In the genomic region with DNA sequence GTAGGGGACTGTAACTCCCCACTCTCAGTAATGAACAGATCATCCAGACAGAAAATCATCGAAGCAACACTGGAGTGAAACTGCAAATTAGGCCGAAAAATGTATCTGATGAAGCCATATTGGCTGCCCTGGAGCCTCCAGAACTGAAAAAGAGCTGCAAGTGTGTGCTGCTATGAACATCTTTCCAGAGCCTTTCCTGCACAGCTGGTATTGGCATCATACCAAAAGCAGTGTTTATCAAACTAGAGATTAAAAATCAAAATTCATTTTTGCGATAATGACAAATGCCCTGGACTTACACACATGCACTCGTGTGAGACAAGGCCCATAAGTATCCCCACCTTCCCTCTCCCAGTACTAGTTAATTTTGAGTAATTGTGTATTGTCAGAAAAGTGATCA, we compare ENCODE assay signal across 31 cellular contexts.
"Had no signal": no experiment of that assay in that cellular context is flagged by ENCODE, and none has a peak within 500 bp of the region (broad histone marks: within the 10 kb centered on the region; RNA-seq: fewer than 3 reads in every experiment).

No MANE protein-coding gene starts in this region.

- H3K27ac ChIP-seq: brain microvascular endothelial cell, coronary artery, esophagus muscularis mucosa, gastroesophageal sphincter, heart right ventricle, hepatocyte, WERI-Rb-1 had no signal

- H3K4me1 ChIP-seq: esophagus muscularis mucosa, gastroesophageal sphincter, heart right ventricle had no signal

- H3K27me3 ChIP-seq: brain microvascular endothelial cell, esophagus muscularis mucosa, gastroesophageal sphincter, heart right ventricle, hepatocyte had no signal

- H3K27ac Mint-ChIP-seq: activated B cell treated with CpG ODN at 0.5 μM for 24 hours; activated CD8-positive, alpha-beta T cell treated with anti-CD3 and anti-CD28 coated beads for 36 hours; activated naive CD8-positive, alpha-beta T cell; activated T-helper 17 cell treated with anti-CD3 and anti-CD28 coated beads, Interleukin-2, amount 50 U/mL, for 72 hours; dendritic cell treated with granulocyte-macrophage colony-stimulating factor and Interleukin-4, amounts not matched to agents 40 ng/mL and 50 ng/mL, for 4 days; effector memory CD8-positive, alpha-beta T cell; T-helper 2 cell treated with Interferon-gamma antibody and Interleukin-4, amounts not matched to agents 5 μg/mL and 100 μg/mL, for 36 hours had no signal

- H2AFZ ChIP-seq: hepatocyte had no signal

- ATAC-seq: activated CD4-positive, CD25-positive, alpha-beta regulatory T cell treated with anti-CD3 and anti-CD28 coated beads, Interleukin-2, amount 50 U/mL, for 24 hours; activated CD8-positive, alpha-beta T cell treated with anti-CD3 and anti-CD28 coated beads for 36 hours; activated T-cell treated with anti-CD3 and anti-CD28 coated beads, Interleukin-2, amount 50 U/mL, for 4 hours; activated T-helper 17 cell treated with anti-CD3 and anti-CD28 coated beads, Interleukin-2, amount 50 U/mL, for 72 hours; effector memory CD8-positive, alpha-beta T cell; gastroesophageal sphincter; heart right ventricle had no signal

- H3K4me2 ChIP-seq: hepatocyte had no signal

- H3K4me1 Mint-ChIP-seq: activated B cell treated with CpG ODN at 0.5 μM for 24 hours; activated T-helper 17 cell treated with anti-CD3 and anti-CD28 coated beads, Interleukin-2, amount 50 U/mL, for 72 hours; central memory CD8-positive, alpha-beta T cell had no signal

- DNase-seq: activated B cell treated with CpG ODN at 0.5 μM for 24 hours; activated CD4-positive, alpha-beta T cell treated with anti-CD3 and anti-CD28 coated beads for 48 hours; activated CD4-positive, alpha-beta T cell treated with anti-CD3 and anti-CD28 coated beads, Interleukin-2, amount 50 U/mL, for 1 hour; activated CD4-positive, alpha-beta T cell treated with anti-CD3 and anti-CD28 coated beads, Interleukin-2, amount 50 U/mL, for 48 hours; activated CD8-positive, alpha-beta memory T cell treated with anti-CD3 and anti-CD28 coated beads for 24 hours; activated CD8-positive, alpha-beta T cell treated with anti-CD3 and anti-CD28 coated beads for 36 hours; activated effector memory CD4-positive, alpha-beta T cell treated with Interleukin-2 at 50 U/mL for 16 hours; activated gamma-delta T cell treated with Interleukin-2 at 50 U/mL for 16 hours; activated naive CD4-positive, alpha-beta T cell treated with anti-CD3 and anti-CD28 coated beads, Interleukin-2, amount 50 U/mL, for 16 hours; activated naive CD4-positive, alpha-beta T cell treated with Interleukin-2 at 50 U/mL for 16 hours; activated T-cell treated with anti-CD3 and anti-CD28 coated beads, Interleukin-2, amount 50 U/mL, for 4 hours; amniotic stem cell; anterior cingulate cortex; brain microvascular endothelial cell; effector CD4-positive, alpha-beta T cell; effector memory CD8-positive, alpha-beta T cell; erythroblast; foreskin melanocyte; heart right ventricle; T1000; WERI-Rb-1 had no signal

- H3K4me3 Mint-ChIP-seq: activated B cell treated with CpG ODN at 0.5 μM for 24 hours; activated CD8-positive, alpha-beta T cell treated with anti-CD3 and anti-CD28 coated beads for 36 hours; activated naive CD8-positive, alpha-beta T cell; activated T-cell treated with anti-CD3 and anti-CD28 coated beads, Interleukin-2, amount 50 U/mL, for 4 hours; activated T-helper 17 cell treated with anti-CD3 and anti-CD28 coated beads, Interleukin-2, amount 50 U/mL, for 72 hours; central memory CD8-positive, alpha-beta T cell; dendritic cell treated with granulocyte-macrophage colony-stimulating factor and Interleukin-4, amounts not matched to agents 40 ng/mL and 50 ng/mL, for 4 days; effector memory CD8-positive, alpha-beta T cell; T-helper 2 cell treated with Interferon-gamma antibody and Interleukin-4, amounts not matched to agents 5 μg/mL and 100 μg/mL, for 36 hours had no signal

- H3K4me3 ChIP-seq: coronary artery, esophagus muscularis mucosa, gastroesophageal sphincter, heart right ventricle, hepatocyte had no signal

- H3K36me3 ChIP-seq: brain microvascular endothelial cell, esophagus muscularis mucosa, gastroesophageal sphincter, heart right ventricle, WERI-Rb-1 had no signal

- H3K27me3 Mint-ChIP-seq: activated B cell treated with CpG ODN at 0.5 μM for 24 hours; activated CD8-positive, alpha-beta T cell treated with anti-CD3 and anti-CD28 coated beads for 36 hours; activated naive CD8-positive, alpha-beta T cell; activated T-helper 17 cell treated with anti-CD3 and anti-CD28 coated beads, Interleukin-2, amount 50 U/mL, for 72 hours; central memory CD8-positive, alpha-beta T cell; dendritic cell treated with granulocyte-macrophage colony-stimulating factor and Interleukin-4, amounts not matched to agents 40 ng/mL and 50 ng/mL, for 4 days; effector memory CD8-positive, alpha-beta T cell had no signal

- H3K79me2 ChIP-seq: hepatocyte had no signal
